ENCODE assay signal across 17 cellular contexts in genomic region chr9:100581081-100581480, GRCh38. TPM values are rescaled to one million over a fixed set of nuclear protein-coding genes. Genes with fewer than 3 reads are reported as not detected.
A peak's percentile ranks its signal among the peaks of the same experiment; 100 is the strongest.
DNase-seq lines count a peak whose midpoint lies in the region; ATAC-seq and TF ChIP-seq lines count a peak whose summit lies in the region.
"Had no signal": no experiment of that assay in that cellular context is flagged by ENCODE, and none has a peak within 500 bp of the region (broad histone marks: within the 10 kb centered on the region; RNA-seq: fewer than 3 reads in every experiment).

No MANE protein-coding gene starts in this region.

- no peak overlapping the region for H3K4me3 Mint-ChIP-seq in T-helper 17 cell
- H3K4me3 Mint-ChIP-seq: CD14-positive monocyte; CD8-positive, alpha-beta T cell; HFFc6 had no signal

- ATAC-seq in heart right ventricle (peak in 1 of 8 donors; percentile 48), gastrocnemius medialis (peak in 1 of 2 donors; percentile 28), upper lobe of left lung (ENCODE audit: low FRiP score in 2 of 2) (no peak), T-helper 17 cell (no peak), HG03571 (IDR thresholded peaks at IDR 0.05; ENCODE audit: unreplicated experiment) (no peak)
- ATAC-seq: A549; CD8-positive, alpha-beta T cell had no signal

- DNase-seq in heart right ventricle (no peak), myocyte (ENCODE audit: low read depth) (peak; percentile 67), gastrocnemius medialis (no peak), upper lobe of left lung (no peak), amniotic stem cell (lab: John Stamatoyannopoulos, UW) (no peak), T-helper 17 cell (no peak)
- DNase-seq: CD8-positive, alpha-beta T cell; DMS153; DMS79 treated with DMSO at 0.1 percent for 48 hours; EL; HCEC 1CT; HFFc6 had no signal

- H3K4me1 ChIP-seq in KMS-11 (ENCODE audit: low read depth, poor library complexity, severe bottlenecking) (peaks cover 30% of the 10 kb centered on the region), heart right ventricle (peaks cover 0 to 24% (median 0%) of the 10 kb centered on the region in 9 donors), gastrocnemius medialis (peaks cover 32 to 49% of the 10 kb centered on the region in 2 donors), upper lobe of left lung (no peaks in the 10 kb centered on the region)
- H3K4me1 ChIP-seq: A549 had no signal

- no peak for TF ChIP-seq EP300 in upper lobe of left lung (IDR thresholded peaks at IDR 0.05)

- H3K9me3 ChIP-seq in heart right ventricle (no peaks in the 10 kb centered on the region), gastrocnemius medialis (no peaks in the 10 kb centered on the region), upper lobe of left lung (no peaks in the 10 kb centered on the region), T-helper 17 cell (ENCODE audit: control insufficient read depth, low read length, poor library complexity, severe bottlenecking) (no peaks in the 10 kb centered on the region)
- H3K9me3 ChIP-seq: A549 had no signal

- H3K4me1 Mint-ChIP-seq in T-helper 17 cell = no peaks in the 10 kb centered on the region
- H3K4me1 Mint-ChIP-seq: CD14-positive monocyte had no signal

- TF ChIP-seq CTCF in KMS-11 (conservative IDR thresholded peaks at IDR 0.05; ENCODE audit: low read depth, low read length) (no peak), heart right ventricle (IDR thresholded peaks at IDR 0.05) (no peak), gastrocnemius medialis (IDR thresholded peaks at IDR 0.05 in 4 of 5, conservative IDR thresholded peaks at IDR 0.05 in 1 of 5) (no peak), upper lobe of left lung (IDR thresholded peaks at IDR 0.05) (no peak)

- no peaks in the 10 kb centered on the region for H3K36me3 Mint-ChIP-seq in T-helper 17 cell (ENCODE audit: low read depth)
- H3K36me3 Mint-ChIP-seq: CD14-positive monocyte; CD8-positive, alpha-beta T cell had no signal

- no peaks in the 10 kb centered on the region for H4K20me1 ChIP-seq in KMS-11 (ENCODE audit: insufficient read depth)

- in situ Hi-C loops in gastrocnemius medialis (cut with MboI; ENCODE audit: low sequenced_read_pairs in 4 of 4) = loop anchor here in 3 of 4 donors (10.0 to 25.0 kb wide), 3 partner anchors 136 to 146 kb away; partner anchors contain the start of gene MSANTD3 (in 1 of the 3)

- no peak overlapping the region for H3K4me3 ChIP-seq in KMS-11 (IDR thresholded peaks at IDR 0.05; ENCODE audit: insufficient read depth, low read depth, low read length)
- peak overlapping the region in 9 of 10 donors; percentile 6 to 57 (median 49) for H3K4me3 ChIP-seq in heart right ventricle
- peak overlapping the region; percentile 44 to 60 (median 54) for H3K4me3 ChIP-seq in gastrocnemius medialis
- H3K4me3 ChIP-seq in upper lobe of left lung = no peak overlapping the region
- H3K4me3 ChIP-seq: A549 had no signal

- no peaks in the 10 kb centered on the region for H3K79me2 ChIP-seq in KMS-11 (ENCODE audit: insufficient read depth, low read depth)

- no peak overlapping the region for H3K9ac ChIP-seq in KMS-11

- H3K36me3 ChIP-seq in KMS-11 (ENCODE audit: insufficient read depth) (no peaks in the 10 kb centered on the region), heart right ventricle (peaks cover 0 to 8% (median 0%) of the 10 kb centered on the region in 9 donors), gastrocnemius medialis (peaks cover 0 to 7% of the 10 kb centered on the region in 2 donors), upper lobe of left lung (no peaks in the 10 kb centered on the region)

- no peak for TF ChIP-seq POLR2A in gastrocnemius medialis (IDR thresholded peaks at IDR 0.05)
- no peak for TF ChIP-seq POLR2A in upper lobe of left lung (IDR thresholded peaks at IDR 0.05)

- H3K27me3 ChIP-seq in KMS-11 (ENCODE audit: insufficient read depth, low read depth) (no peaks in the 10 kb centered on the region), heart right ventricle (no peaks in the 10 kb centered on the region), gastrocnemius medialis (no peaks in the 10 kb centered on the region), upper lobe of left lung (no peaks in the 10 kb centered on the region)

- peaks cover 6% of the 10 kb centered on the region for H3K27me3 Mint-ChIP-seq in T-helper 17 cell

- WGBS in heart right ventricle, 2 donors = 53 to 67% methylated on average over 7 of the region's 7 CpGs
- 92 to 94% methylated on average over 7 of the region's 7 CpGs for WGBS in upper lobe of left lung, 2 donors

- H3K4me2 ChIP-seq in KMS-11 = peak overlapping the region; percentile 78
- H3K4me2 ChIP-seq: A549 had no signal

- intact Hi-C loops in heart right ventricle (cut with DNase I) (loop anchor here in 2 of 10 donors (5.0 to 10.0 kb wide), 2 partner anchors 74 to 1416 kb away; no protein-coding TSS in a partner anchor), gastrocnemius medialis (cut with DNase I; ENCODE audit: low total_unique reads) (loop anchor here (2.0 to 5.0 kb wide), 2 partner anchors 140 to 154 kb away; partner anchors contain the start of gene MSANTD3)

- H3K27ac ChIP-seq in KMS-11 (0 out of 2 replicates have a peak overlapping the region, but pooled peaks have one; percentile 38), heart right ventricle (peak overlapping the region in 8 of 10 donors; percentile 13 to 77 (median 70)), gastrocnemius medialis (peak overlapping the region; percentile 80 to 94 (median 88)), upper lobe of left lung (no peak overlapping the region)
- H3K27ac ChIP-seq: A549, HL-60 had no signal

- H3K27ac Mint-ChIP-seq in T-helper 17 cell = no peak overlapping the region
- H3K27ac Mint-ChIP-seq: CD14-positive monocyte; CD8-positive, alpha-beta T cell; HFFc6 had no signal

- no peak overlapping the region for H2AFZ ChIP-seq in KMS-11 (ENCODE audit: low read depth)

RNA-seq across cellular contexts. Expression of gene CAVIN4, which starts 3.2 kb away (rescaled TPM):
- total RNA-seq in heart right ventricle = 100 to 1,000 TPM in 1 of 10 donors, 10 to 100 TPM in 9; 24.3 to 132 (median 68.5) TPM
- 10 to 100 TPM; 13.0 to 15.2 TPM for polyA plus RNA-seq in heart right ventricle
- total RNA-seq in myocyte = 205 and 311 TPM in 2 replicates
- 48.3 TPM for polyA plus RNA-seq in myocyte (2012)
- total RNA-seq in gastrocnemius medialis = 100 to 1,000 TPM in 1 of 4 donors, 10 to 100 TPM in 3; 14.5 to 163 (median 28.9) TPM
- 1 to 10 TPM in 2 of 6 donors, under 1 TPM in 4; 0.44 to 2.4 (median 0.80) TPM for total RNA-seq in upper lobe of left lung
- total RNA-seq in T-helper 17 cell = under 1 TPM in 1 of 2 donors, not detected in 1; 0.13 TPM
- polyA plus RNA-seq: CD14-positive monocyte had no signal

Comparison
In these comparisons a context has a peak if more than half of its experiments do, and no peak if none do; other contexts are left out.
1. H3K27ac ChIP-seq: peak in KMS-11 (single experiment), heart right ventricle (8 of 10) and gastrocnemius medialis (4 of 4); none in upper lobe of left lung (0 of 4).
2. H3K4me3 ChIP-seq: peak in heart right ventricle (9 of 10) and gastrocnemius medialis (4 of 4); none in KMS-11 (single experiment) and upper lobe of left lung (0 of 4).
3. RNA of gene CAVIN4, which starts 3.2 kb away (total RNA-seq): 205 to 311 TPM in myocyte, 24.3 to 132 TPM in heart right ventricle and 14.5 to 163 TPM in gastrocnemius medialis; 0.44 to 2.4 TPM in upper lobe of left lung and 0.13 TPM in T-helper 17 cell; every median in the first group is over 4 times any median in the second.